19 cellular contexts compared by ENCODE assay signal in genomic region chr12:93671044-93671443, GRCh38. TPM values are rescaled to one million over a fixed set of nuclear protein-coding genes. Genes with fewer than 3 reads are reported as not detected.
DNase-seq lines count a peak whose midpoint lies in the region; ATAC-seq, FAIRE-seq and TF ChIP-seq lines count a peak whose summit lies in the region.
"Had no signal": no experiment of that assay in that cellular context is flagged by ENCODE, and none has a peak within 500 bp of the region (broad histone marks: within the 10 kb centered on the region; RNA-seq: fewer than 3 reads in every experiment).

No MANE protein-coding gene starts in this region.

- peaks cover 57% of the 10 kb centered on the region; the same call in 1 of the 2 replicates for H3K9me3 ChIP-seq in OCI-LY3 (ENCODE audit: insufficient read depth, low read length)
- H3K9me3 ChIP-seq in H1 (ENCODE audit: insufficient read depth in 2 of 2, low read depth in 1 of 2, low read length in 1 of 2) = 0 out of 4 replicates have a peak, but pooled peaks cover 0 to 6% of the 10 kb centered on the region in 2 experiments
- H3K9me3 ChIP-seq in T-helper 17 cell (ENCODE audit: control insufficient read depth, low read length, poor library complexity, severe bottlenecking) = no peaks in the 10 kb centered on the region

- H3K18ac ChIP-seq in H1 (ENCODE audit: extremely low read depth, low read length) = no peak overlapping the region

- no peak for TF ChIP-seq RAD21 in H1 (IDR thresholded peaks at IDR 0.05 in 1 of 2, conservative IDR thresholded peaks at IDR 0.05 in 1 of 2; ENCODE audit: low read depth in 2 of 2, low read length in 2 of 2)

- H3K4ac ChIP-seq in H1 (replicated peaks; ENCODE audit: insufficient read length, low read depth, low read length) = no peak overlapping the region

- no peak overlapping the region for H2BK15ac ChIP-seq in H1 (ENCODE audit: low read length)

- no peak overlapping the region for H3K27ac Mint-ChIP-seq in T-helper 17 cell
- H3K27ac Mint-ChIP-seq in activated naive CD8-positive, alpha-beta T cell treated with anti-CD3 and anti-CD28 coated beads for 36 hours = no peak overlapping the region
- H3K27ac Mint-ChIP-seq: CD4-positive, alpha-beta memory T cell had no signal

- H3K9ac ChIP-seq in OCI-LY3 (ENCODE audit: low read length) (no peak overlapping the region), H1 (replicated peaks in 1 of 4; ENCODE audit: extremely low read depth in 1 of 4, low read depth in 3 of 4, low read length in 3 of 4) (no peak overlapping the region)

- no peaks in the 10 kb centered on the region for H3K23me2 ChIP-seq in H1 (ENCODE audit: low read depth, low read length)

- H3K14ac ChIP-seq in H1 (ENCODE audit: insufficient read length) = no peak overlapping the region

- H3K27ac ChIP-seq in OCI-LY3 (ENCODE audit: low read length) = peak overlapping the region; percentile 99
- H3K27ac ChIP-seq in H1 (ENCODE audit: low read depth, low read length) = no peak overlapping the region

- H3K27me3 Mint-ChIP-seq in T-helper 17 cell = peaks cover 22% of the 10 kb centered on the region
- H3K27me3 Mint-ChIP-seq in activated naive CD8-positive, alpha-beta T cell treated with anti-CD3 and anti-CD28 coated beads for 36 hours = peaks cover 17% of the 10 kb centered on the region

- no peaks in the 10 kb centered on the region for H3K4me1 Mint-ChIP-seq in T-helper 17 cell
- H3K4me1 Mint-ChIP-seq in activated naive CD8-positive, alpha-beta T cell treated with anti-CD3 and anti-CD28 coated beads for 36 hours = peaks cover 19% of the 10 kb centered on the region
- H3K4me1 Mint-ChIP-seq: CD4-positive, alpha-beta memory T cell had no signal

- 91% methylated on average over 3 of the region's 3 CpGs; no CpG with 5 or more reads in 1 of the 2 experiments for WGBS in H1 (ENCODE audit: extremely low coverage in 1 of 2, insufficient coverage in 1 of 2, insufficient read length in 1 of 2, insufficient replicate concordance in 2 of 2, low coverage in 1 of 2, low lambda C conversion rate in 2 of 2, missing lambda C conversion rate in 1 of 2), 2 experiments

- POLR2A ChIA-PET in H1 (lab: Charles Lee; ENCODE audit: partially characterized antibody) = no interaction called here

- H2BK5ac ChIP-seq in H1 (ENCODE audit: low read depth, low read length) = no peak overlapping the region

- no peak for FAIRE-seq in H1 (lab: Jason Lieb, UNC)
- FAIRE-seq: GM12891, GM18507 had no signal

- H3K23ac ChIP-seq in H1 (ENCODE audit: insufficient read length) = no peak overlapping the region

- H3K56ac ChIP-seq in H1 (replicated peaks; ENCODE audit: insufficient read length, low read depth, low read length) = no peak overlapping the region

- H3K79me1 ChIP-seq in H1 (ENCODE audit: low read depth, low read length) = no peaks in the 10 kb centered on the region

- H2BK120ac ChIP-seq in H1 (replicated peaks; ENCODE audit: low read depth, low read length) = no peak overlapping the region

- H2AK5ac ChIP-seq in H1 (ENCODE audit: low read depth, low read length) = no peak overlapping the region

- H3K79me2 ChIP-seq in OCI-LY3 (ENCODE audit: low read length) = no peaks in the 10 kb centered on the region
- H3K79me2 ChIP-seq in H1 (ENCODE audit: control insufficient read depth in 1 of 2, insufficient read depth in 2 of 2, low read length in 2 of 2) = no peaks in the 10 kb centered on the region

- peak overlapping the region; percentile 10; the same call in 1 of the 2 replicates for H2AFZ ChIP-seq in OCI-LY3 (ENCODE audit: low read depth, low read length)
- 0 out of 2 replicates have a peak overlapping the region, but pooled peaks have one; percentile 50 for H2AFZ ChIP-seq in H1 (ENCODE audit: low read length)

- H4K91ac ChIP-seq in H1 (replicated peaks; ENCODE audit: insufficient read length, low read length) = no peak overlapping the region

- H3K36me3 Mint-ChIP-seq in T-helper 17 cell (ENCODE audit: low read depth) = no peaks in the 10 kb centered on the region
- peaks cover 10% of the 10 kb centered on the region for H3K36me3 Mint-ChIP-seq in activated naive CD8-positive, alpha-beta T cell treated with anti-CD3 and anti-CD28 coated beads for 36 hours
- H3K36me3 Mint-ChIP-seq: CD4-positive, alpha-beta memory T cell had no signal

- H3K4me3 ChIP-seq in OCI-LY3 (ENCODE audit: low read length) = no peak overlapping the region
- H3K4me3 ChIP-seq in H1 (ENCODE audit: extremely low read depth in 1 of 4, insufficient read depth in 2 of 4, low read depth in 3 of 4, low read length in 4 of 4) = no peak overlapping the region

- H3K4me2 ChIP-seq in OCI-LY3 (ENCODE audit: low read length) = no peak overlapping the region
- H3K4me2 ChIP-seq in H1 (ENCODE audit: insufficient read depth in 1 of 2, low read depth in 2 of 2, low read length in 2 of 2) = no peak overlapping the region

- H3K4me3 Mint-ChIP-seq in T-helper 17 cell = no peak overlapping the region
- no peak overlapping the region for H3K4me3 Mint-ChIP-seq in activated naive CD8-positive, alpha-beta T cell treated with anti-CD3 and anti-CD28 coated beads for 36 hours
- H3K4me3 Mint-ChIP-seq: CD4-positive, alpha-beta memory T cell had no signal

- no peak for TF ChIP-seq POLR2A in H1 (IDR thresholded peaks at IDR 0.05; ENCODE audit: control extremely low read depth in 1 of 2, low read depth in 2 of 2, low read length in 2 of 2)

- H3K4me1 ChIP-seq in OCI-LY3 (ENCODE audit: low read length) (peaks cover 46% of the 10 kb centered on the region), H1 (replicated peaks in 1 of 4; ENCODE audit: control insufficient read depth in 3 of 4, insufficient read depth in 4 of 4, low read length in 3 of 4) (0 out of 7 replicates have a peak, but pooled peaks cover 0 to 1% (median 0%) of the 10 kb centered on the region in 4 experiments)

- TF ChIP-seq CTCF in OCI-LY3 (IDR thresholded peaks at IDR 0.05; ENCODE audit: low read depth, low read length) (no peak), H1 (IDR thresholded peaks at IDR 0.05; ENCODE audit: control extremely low read depth in 1 of 3, insufficient read depth in 1 of 3, low read depth in 1 of 3, low read length in 3 of 3) (no peak)

- no peak overlapping the region for H4K5ac ChIP-seq in H1 (ENCODE audit: insufficient read length, low read depth, low read length)

- peak; percentile 19 for ATAC-seq in left lobe of liver
- no peak for ATAC-seq in T-helper 17 cell

- H3K9me3 Mint-ChIP-seq in activated naive CD8-positive, alpha-beta T cell treated with anti-CD3 and anti-CD28 coated beads for 36 hours = peaks cover 12% of the 10 kb centered on the region

- H2BK12ac ChIP-seq in H1 (ENCODE audit: low read depth, low read length) = no peak overlapping the region

- no peak for DNase-seq in H1 (ENCODE audit: low read depth in 1 of 2, low spot score in 2 of 2)
- no peak for DNase-seq in left lobe of liver (ENCODE audit: low spot score)
- DNase-seq in T-helper 17 cell = no peak
- DNase-seq in NCI-H446 (lab: John Stamatoyannopoulos, UW) = no peak
- no peak for DNase-seq in activated naive CD8-positive, alpha-beta T cell treated with anti-CD3 and anti-CD28 coated beads for 36 hours
- DNase-seq: 8988T; C1 segment of cervical spinal cord; Calu3; CD4-positive, alpha-beta memory T cell; COR-L47; DMS53; DMS79 treated with DMSO at 0.1 percent for 48 hours; GF-D8; GOT3; H7; HCEC 1CT had no signal

- H4K8ac ChIP-seq in H1 (ENCODE audit: extremely low read depth, insufficient read depth, low read length) = no peak overlapping the region

- CTCF ChIA-PET in H1 (lab: Charles Lee; ENCODE audit: partially characterized antibody) = interaction anchor here (0.8 to 1.3 kb wide), 2 partner anchors 13 to 431 kb away, joined by 3 read pairs; no protein-coding TSS in a partner anchor

- H4K20me1 ChIP-seq in OCI-LY3 (ENCODE audit: insufficient read depth, low read length) (no peaks in the 10 kb centered on the region), H1 (replicated peaks in 1 of 2; ENCODE audit: control insufficient read depth in 1 of 2, insufficient read depth in 2 of 2, low read length in 2 of 2) (no peaks in the 10 kb centered on the region)

- H3K36me3 ChIP-seq in OCI-LY3 (replicated peaks; ENCODE audit: low read depth, low read length) (peaks cover 52% of the 10 kb centered on the region), H1 (ENCODE audit: control insufficient read depth in 2 of 4, insufficient read depth in 4 of 4, low read length in 3 of 4) (no peaks in the 10 kb centered on the region)

- H3K27me3 ChIP-seq in OCI-LY3 (ENCODE audit: low read depth, low read length) = no peaks in the 10 kb centered on the region
- H3K27me3 ChIP-seq in H1 (replicated peaks in 1 of 4; ENCODE audit: control insufficient read depth in 3 of 4, extremely low read depth in 1 of 4, insufficient read depth in 3 of 4, low read length in 3 of 4) = no peaks in the 10 kb centered on the region

- no peak for TF ChIP-seq EP300 in H1 (IDR thresholded peaks at IDR 0.05; ENCODE audit: borderline replicate concordance in 1 of 2, low read depth in 2 of 2, low read length in 2 of 2)

- no peak overlapping the region for H2BK20ac ChIP-seq in H1 (ENCODE audit: low read length)

TF ChIP-seq in H1, 55 proteins besides CTCF, POLR2A, EP300 and RAD21 (continues in another document):
- TF ChIP-seq SUZ12 (IDR thresholded peaks at IDR 0.05; ENCODE audit: low read length) (no peak), CHD2 (IDR thresholded peaks at IDR 0.05; ENCODE audit: low read length) (no peak), CHD1 (IDR thresholded peaks at IDR 0.05; ENCODE audit: low read depth, low read length) (no peak), ATF3 (IDR thresholded peaks at IDR 0.05; ENCODE audit: insufficient read depth, low read depth, low read length) (no peak), JUND (IDR thresholded peaks at IDR 0.05; ENCODE audit: low read length) (no peak), NANOG (IDR thresholded peaks at IDR 0.05; ENCODE audit: insufficient read depth, low read depth, low read length, poor library complexity, severe bottlenecking) (no peak), SIN3A (conservative IDR thresholded peaks at IDR 0.05 in 1 of 2, IDR thresholded peaks at IDR 0.05 in 1 of 2; ENCODE audit: low read depth in 1 of 2, low read length in 2 of 2) (no peak)

RNA-seq across cellular contexts. Expression of gene CRADD, which starts 6.1 kb away (rescaled TPM):
- total RNA-seq in H1 (2021; fragmentation: NEBNext Ultra II Directional; extraction: Animal tissue kit (Norgen Biotek cat#: 25700)) = 7.5 and 8.1 TPM in 2 replicates
- polyA plus RNA-seq in H1 (2011; rRNA removed) = 14.1 and 15.4 TPM in 2 replicates
- 12.6 TPM for polyA plus RNA-seq in H1 (2011; cell fraction: cytosol; rRNA removed)
- 8.1 TPM for polyA plus RNA-seq in H1 (2011; cell fraction: nucleus; rRNA removed)
- polyA plus RNA-seq in H1 (2012, experiment 1 of 2) = 6.5 to 10.6 TPM (median 8.7 TPM) in 4 replicates
- polyA plus RNA-seq in H1 (2012, experiment 2 of 2) = 8.3 TPM
- 6.9 TPM for polyA plus RNA-seq in H1 (2013, experiment 1 of 2)
- polyA plus RNA-seq in H1 (2013, experiment 2 of 2) = 6.5 TPM
- polyA minus RNA-seq in H1 (2011; rRNA and poly(A)+ RNA removed) = 7.7 and 11.9 TPM in 2 replicates
- 5.2 TPM for polyA minus RNA-seq in H1 (2011; cell fraction: cytosol; rRNA and poly(A)+ RNA removed)
- 13.6 TPM for polyA minus RNA-seq in H1 (2011; cell fraction: nucleus; rRNA and poly(A)+ RNA removed)
- total RNA-seq in left lobe of liver (27.0 TPM), T-helper 17 cell (10 to 100 TPM; 13.0 to 14.4 TPM)
- total RNA-seq in activated naive CD8-positive, alpha-beta T cell treated with anti-CD3 and anti-CD28 coated beads for 36 hours = 1 to 10 TPM; 6.0 to 8.7 TPM
